In the genomic region with DNA sequence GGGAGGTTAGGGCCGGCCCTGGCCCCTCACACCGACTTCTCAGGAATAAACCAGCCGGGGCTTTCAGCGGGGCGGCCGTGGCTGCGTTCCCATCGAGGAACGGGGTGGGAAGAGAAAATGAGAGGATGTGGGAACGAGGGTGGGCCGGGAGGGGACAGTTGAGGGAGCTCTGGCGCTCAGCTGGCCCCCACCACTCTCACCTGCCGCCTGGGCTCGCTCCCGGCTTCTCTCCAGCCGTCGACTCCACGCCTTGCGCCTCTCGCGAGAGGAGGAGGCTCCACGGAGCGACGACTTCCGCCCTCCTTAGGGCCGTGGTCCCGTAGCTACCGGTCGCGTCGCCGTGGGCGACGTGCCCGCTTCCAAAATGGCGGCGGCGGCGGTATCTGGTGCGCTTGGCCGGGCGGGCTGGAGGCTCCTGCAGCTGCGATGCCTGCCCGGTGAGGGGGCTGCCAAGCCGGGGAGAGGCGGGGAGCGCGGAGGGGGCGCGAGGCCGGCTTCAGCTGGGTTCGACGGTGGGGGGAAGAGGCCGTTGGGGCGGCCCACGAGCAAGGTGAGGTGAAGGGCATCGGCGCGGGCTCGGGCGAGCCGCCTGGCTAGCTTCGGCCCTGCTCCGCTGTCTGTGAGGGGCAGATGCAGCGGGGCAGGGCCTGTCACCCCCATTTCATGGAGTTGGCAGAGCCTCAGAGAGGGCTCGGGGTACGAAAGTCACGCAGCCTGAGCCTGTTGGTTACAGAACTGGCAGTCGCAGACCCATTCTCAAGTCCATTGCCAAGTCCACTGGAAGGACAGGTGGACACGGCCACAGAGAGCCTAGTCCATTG, we compare ENCODE assay signal across 1 cellular context.
TF ChIP-seq lines count a peak whose summit lies in the region.

A gene (minus strand): TSS at position 244 of the 821 bp plus-strand sequence. CDS start 6,457 bp downstream, outside the sequence.
A gene with protein sequence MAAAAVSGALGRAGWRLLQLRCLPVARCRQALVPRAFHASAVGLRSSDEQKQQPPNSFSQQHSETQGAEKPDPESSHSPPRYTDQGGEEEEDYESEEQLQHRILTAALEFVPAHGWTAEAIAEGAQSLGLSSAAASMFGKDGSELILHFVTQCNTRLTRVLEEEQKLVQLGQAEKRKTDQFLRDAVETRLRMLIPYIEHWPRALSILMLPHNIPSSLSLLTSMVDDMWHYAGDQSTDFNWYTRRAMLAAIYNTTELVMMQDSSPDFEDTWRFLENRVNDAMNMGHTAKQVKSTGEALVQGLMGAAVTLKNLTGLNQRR (plus strand): TSS at position 338 of the 821 bp plus-strand sequence. CDS start 27 bp downstream, at position 365.

TF ChIP-seq in HEK293, 187 proteins besides CTCF, POLR2A, EP300 and RAD21 (continued from another document and continues in another):
- TF ChIP-seq, protein P1, sequence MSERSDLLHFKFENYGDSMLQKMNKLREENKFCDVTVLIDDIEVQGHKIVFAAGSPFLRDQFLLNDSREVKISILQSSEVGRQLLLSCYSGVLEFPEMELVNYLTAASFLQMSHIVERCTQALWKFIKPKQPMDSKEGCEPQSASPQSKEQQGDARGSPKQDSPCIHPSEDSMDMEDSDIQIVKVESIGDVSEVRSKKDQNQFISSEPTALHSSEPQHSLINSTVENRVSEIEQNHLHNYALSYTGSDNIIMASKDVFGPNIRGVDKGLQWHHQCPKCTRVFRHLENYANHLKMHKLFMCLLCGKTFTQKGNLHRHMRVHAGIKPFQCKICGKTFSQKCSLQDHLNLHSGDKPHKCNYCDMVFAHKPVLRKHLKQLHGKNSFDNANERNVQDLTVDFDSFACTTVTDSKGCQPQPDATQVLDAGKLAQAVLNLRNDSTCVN (tag by site-specific recombination; optimal IDR thresholded peaks at IDR 0.05), result peak; percentile 94
- TF ChIP-seq, protein P2, sequence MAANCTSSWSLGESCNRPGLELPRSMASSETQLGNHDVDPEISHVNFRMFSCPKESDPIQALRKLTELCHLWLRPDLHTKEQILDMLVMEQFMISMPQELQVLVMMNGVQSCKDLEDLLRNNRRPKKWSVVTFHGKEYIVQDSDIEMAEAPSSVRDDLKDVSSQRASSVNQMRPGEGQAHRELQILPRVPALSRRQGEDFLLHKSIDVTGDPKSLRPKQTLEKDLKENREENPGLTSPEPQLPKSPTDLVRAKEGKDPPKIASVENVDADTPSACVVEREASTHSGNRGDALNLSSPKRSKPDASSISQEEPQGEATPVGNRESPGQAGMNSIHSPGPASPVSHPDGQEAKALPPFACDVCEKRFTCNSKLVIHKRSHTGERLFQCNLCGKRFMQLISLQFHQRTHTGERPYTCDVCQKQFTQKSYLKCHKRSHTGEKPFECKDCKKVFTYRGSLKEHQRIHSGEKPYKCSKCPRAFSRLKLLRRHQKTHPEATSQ (tag by site-specific recombination; IDR thresholded peaks at IDR 0.05), result peak; percentile 62; the same call in 1 of the 2 replicates
- TF ChIP-seq ZNF510 (tag by site-specific recombination; IDR thresholded peaks at IDR 0.05; ENCODE audit: insufficient replicate concordance), result no peak
- TF ChIP-seq ZNF341 (tag by site-specific recombination; IDR thresholded peaks at IDR 0.05; ENCODE audit: low read depth), result no peak
- peak; percentile 38; the same call in 1 of the 2 replicates for TF ChIP-seq GLIS1 (tag by site-specific recombination; IDR thresholded peaks at IDR 0.05)
- TF ChIP-seq TRIM28 (IDR thresholded peaks at IDR 0.05; ENCODE audit: borderline replicate concordance, low read length), result no peak
- TF ChIP-seq MEIS1 (CRISPR knock-in tag; IDR thresholded peaks at IDR 0.05; ENCODE audit: borderline replicate concordance), result no peak
- TF ChIP-seq RBAK (tag by site-specific recombination; IDR thresholded peaks at IDR 0.05), result no peak
- peak; percentile 27; the same call in 1 of the 2 replicates for TF ChIP-seq ZNF596 (tag by site-specific recombination; IDR thresholded peaks at IDR 0.05)
- TF ChIP-seq ZNF239 (tag by site-specific recombination; IDR thresholded peaks at IDR 0.05), result 0 out of 2 replicates have a peak, but pooled peaks have one; percentile 14
- no peak for TF ChIP-seq ZNF274 (IDR thresholded peaks at IDR 0.05; ENCODE audit: low read length)
- no peak for TF ChIP-seq ZNF274 (tag by site-specific recombination; IDR thresholded peaks at IDR 0.05; ENCODE audit: borderline replicate concordance)
- TF ChIP-seq, protein P3, sequence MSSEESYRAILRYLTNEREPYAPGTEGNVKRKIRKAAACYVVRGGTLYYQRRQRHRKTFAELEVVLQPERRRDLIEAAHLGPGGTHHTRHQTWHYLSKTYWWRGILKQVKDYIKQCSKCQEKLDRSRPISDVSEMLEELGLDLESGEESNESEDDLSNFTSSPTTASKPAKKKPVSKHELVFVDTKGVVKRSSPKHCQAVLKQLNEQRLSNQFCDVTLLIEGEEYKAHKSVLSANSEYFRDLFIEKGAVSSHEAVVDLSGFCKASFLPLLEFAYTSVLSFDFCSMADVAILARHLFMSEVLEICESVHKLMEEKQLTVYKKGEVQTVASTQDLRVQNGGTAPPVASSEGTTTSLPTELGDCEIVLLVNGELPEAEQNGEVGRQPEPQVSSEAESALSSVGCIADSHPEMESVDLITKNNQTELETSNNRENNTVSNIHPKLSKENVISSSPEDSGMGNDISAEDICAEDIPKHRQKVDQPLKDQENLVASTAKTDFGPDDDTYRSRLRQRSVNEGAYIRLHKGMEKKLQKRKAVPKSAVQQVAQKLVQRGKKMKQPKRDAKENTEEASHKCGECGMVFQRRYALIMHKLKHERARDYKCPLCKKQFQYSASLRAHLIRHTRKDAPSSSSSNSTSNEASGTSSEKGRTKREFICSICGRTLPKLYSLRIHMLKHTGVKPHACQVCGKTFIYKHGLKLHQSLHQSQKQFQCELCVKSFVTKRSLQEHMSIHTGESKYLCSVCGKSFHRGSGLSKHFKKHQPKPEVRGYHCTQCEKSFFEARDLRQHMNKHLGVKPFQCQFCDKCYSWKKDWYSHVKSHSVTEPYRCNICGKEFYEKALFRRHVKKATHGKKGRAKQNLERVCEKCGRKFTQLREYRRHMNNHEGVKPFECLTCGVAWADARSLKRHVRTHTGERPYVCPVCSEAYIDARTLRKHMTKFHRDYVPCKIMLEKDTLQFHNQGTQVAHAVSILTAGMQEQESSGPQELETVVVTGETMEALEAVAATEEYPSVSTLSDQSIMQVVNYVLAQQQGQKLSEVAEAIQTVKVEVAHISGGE (tag by site-specific recombination; conservative IDR thresholded peaks at IDR 0.05; ENCODE audit: low read depth), result peak; percentile 81
- TF ChIP-seq, protein P4, sequence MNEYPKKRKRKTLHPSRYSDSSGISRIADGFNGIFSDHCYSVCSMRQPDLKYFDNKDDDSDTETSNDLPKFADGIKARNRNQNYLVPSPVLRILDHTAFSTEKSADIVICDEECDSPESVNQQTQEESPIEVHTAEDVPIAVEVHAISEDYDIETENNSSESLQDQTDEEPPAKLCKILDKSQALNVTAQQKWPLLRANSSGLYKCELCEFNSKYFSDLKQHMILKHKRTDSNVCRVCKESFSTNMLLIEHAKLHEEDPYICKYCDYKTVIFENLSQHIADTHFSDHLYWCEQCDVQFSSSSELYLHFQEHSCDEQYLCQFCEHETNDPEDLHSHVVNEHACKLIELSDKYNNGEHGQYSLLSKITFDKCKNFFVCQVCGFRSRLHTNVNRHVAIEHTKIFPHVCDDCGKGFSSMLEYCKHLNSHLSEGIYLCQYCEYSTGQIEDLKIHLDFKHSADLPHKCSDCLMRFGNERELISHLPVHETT (tag by site-specific recombination; IDR thresholded peaks at IDR 0.05), result no peak
- peak; percentile 57; the same call in 1 of the 2 replicates for TF ChIP-seq ZBTB20 (tag by site-specific recombination; IDR thresholded peaks at IDR 0.05)
- peak; percentile 76 for TF ChIP-seq ZNF660 (tag by site-specific recombination; IDR thresholded peaks at IDR 0.05)
- TF ChIP-seq YY1 (tag by site-specific recombination; IDR thresholded peaks at IDR 0.05), result peak; percentile 94
- TF ChIP-seq ZFHX2 (tag by site-specific recombination; conservative IDR thresholded peaks at IDR 0.05), result peak; percentile 89
- peak; percentile 10; the same call in 1 of the 2 replicates for TF ChIP-seq ZBTB17 (tag by site-specific recombination; IDR thresholded peaks at IDR 0.05)
- TF ChIP-seq, protein P5, sequence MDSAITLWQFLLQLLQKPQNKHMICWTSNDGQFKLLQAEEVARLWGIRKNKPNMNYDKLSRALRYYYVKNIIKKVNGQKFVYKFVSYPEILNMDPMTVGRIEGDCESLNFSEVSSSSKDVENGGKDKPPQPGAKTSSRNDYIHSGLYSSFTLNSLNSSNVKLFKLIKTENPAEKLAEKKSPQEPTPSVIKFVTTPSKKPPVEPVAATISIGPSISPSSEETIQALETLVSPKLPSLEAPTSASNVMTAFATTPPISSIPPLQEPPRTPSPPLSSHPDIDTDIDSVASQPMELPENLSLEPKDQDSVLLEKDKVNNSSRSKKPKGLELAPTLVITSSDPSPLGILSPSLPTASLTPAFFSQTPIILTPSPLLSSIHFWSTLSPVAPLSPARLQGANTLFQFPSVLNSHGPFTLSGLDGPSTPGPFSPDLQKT (IDR thresholded peaks at IDR 0.05; ENCODE audit: borderline replicate concordance, low read depth, low read length), result no peak
- TF ChIP-seq, protein P6, sequence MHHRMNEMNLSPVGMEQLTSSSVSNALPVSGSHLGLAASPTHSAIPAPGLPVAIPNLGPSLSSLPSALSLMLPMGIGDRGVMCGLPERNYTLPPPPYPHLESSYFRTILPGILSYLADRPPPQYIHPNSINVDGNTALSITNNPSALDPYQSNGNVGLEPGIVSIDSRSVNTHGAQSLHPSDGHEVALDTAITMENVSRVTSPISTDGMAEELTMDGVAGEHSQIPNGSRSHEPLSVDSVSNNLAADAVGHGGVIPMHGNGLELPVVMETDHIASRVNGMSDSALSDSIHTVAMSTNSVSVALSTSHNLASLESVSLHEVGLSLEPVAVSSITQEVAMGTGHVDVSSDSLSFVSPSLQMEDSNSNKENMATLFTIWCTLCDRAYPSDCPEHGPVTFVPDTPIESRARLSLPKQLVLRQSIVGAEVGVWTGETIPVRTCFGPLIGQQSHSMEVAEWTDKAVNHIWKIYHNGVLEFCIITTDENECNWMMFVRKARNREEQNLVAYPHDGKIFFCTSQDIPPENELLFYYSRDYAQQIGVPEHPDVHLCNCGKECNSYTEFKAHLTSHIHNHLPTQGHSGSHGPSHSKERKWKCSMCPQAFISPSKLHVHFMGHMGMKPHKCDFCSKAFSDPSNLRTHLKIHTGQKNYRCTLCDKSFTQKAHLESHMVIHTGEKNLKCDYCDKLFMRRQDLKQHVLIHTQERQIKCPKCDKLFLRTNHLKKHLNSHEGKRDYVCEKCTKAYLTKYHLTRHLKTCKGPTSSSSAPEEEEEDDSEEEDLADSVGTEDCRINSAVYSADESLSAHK (tag by site-specific recombination; IDR thresholded peaks at IDR 0.05), result peak; percentile 34; the same call in 1 of the 2 replicates
- TF ChIP-seq KLF1 (tag by site-specific recombination; IDR thresholded peaks at IDR 0.05), result peak; percentile 39; the same call in 1 of the 2 replicates
- no peak for TF ChIP-seq ZNF132 (tag by site-specific recombination; IDR thresholded peaks at IDR 0.05; ENCODE audit: borderline replicate concordance)
- peak; percentile 90 for TF ChIP-seq ZXDB (tag by site-specific recombination; IDR thresholded peaks at IDR 0.05)
- peak; percentile 83 for TF ChIP-seq ZNF76 (tag by site-specific recombination; IDR thresholded peaks at IDR 0.05; ENCODE audit: borderline replicate concordance, low read depth)
- TF ChIP-seq ZNF561 (tag by site-specific recombination; IDR thresholded peaks at IDR 0.05; ENCODE audit: borderline replicate concordance), result peak; percentile 77; the same call in 1 of the 2 replicates
- TF ChIP-seq ZNF335 (tag by site-specific recombination; conservative IDR thresholded peaks at IDR 0.05), result peak; percentile 95
- TF ChIP-seq, protein P7, sequence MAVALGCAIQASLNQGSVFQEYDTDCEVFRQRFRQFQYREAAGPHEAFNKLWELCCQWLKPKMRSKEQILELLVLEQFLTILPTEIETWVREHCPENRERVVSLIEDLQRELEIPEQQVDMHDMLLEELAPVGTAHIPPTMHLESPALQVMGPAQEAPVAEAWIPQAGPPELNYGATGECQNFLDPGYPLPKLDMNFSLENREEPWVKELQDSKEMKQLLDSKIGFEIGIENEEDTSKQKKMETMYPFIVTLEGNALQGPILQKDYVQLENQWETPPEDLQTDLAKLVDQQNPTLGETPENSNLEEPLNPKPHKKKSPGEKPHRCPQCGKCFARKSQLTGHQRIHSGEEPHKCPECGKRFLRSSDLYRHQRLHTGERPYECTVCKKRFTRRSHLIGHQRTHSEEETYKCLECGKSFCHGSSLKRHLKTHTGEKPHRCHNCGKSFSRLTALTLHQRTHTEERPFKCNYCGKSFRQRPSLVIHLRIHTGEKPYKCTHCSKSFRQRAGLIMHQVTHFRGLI (tag by site-specific recombination; IDR thresholded peaks at IDR 0.05), result peak; percentile 58; the same call in 1 of the 2 replicates
- TF ChIP-seq ZNF214 (tag by site-specific recombination; IDR thresholded peaks at IDR 0.05; ENCODE audit: borderline replicate concordance), result no peak
- peak; percentile 26; the same call in 1 of the 2 replicates for TF ChIP-seq ZBTB8A (tag by site-specific recombination; IDR thresholded peaks at IDR 0.05)
- peak; percentile 80 for TF ChIP-seq ZBTB48 (tag by site-specific recombination; IDR thresholded peaks at IDR 0.05)
